In genomic region chr10:31322647-31323046, GRCh38 we compare ENCODE assay signal across 10 cellular contexts. TPM values are rescaled to one million over a fixed set of nuclear protein-coding genes. Genes with fewer than 3 reads are reported as not detected.
DNase-seq lines count a peak whose midpoint lies in the region; ATAC-seq, FAIRE-seq and TF ChIP-seq lines count a peak whose summit lies in the region.
"Had no signal": no experiment of that assay in that cellular context is flagged by ENCODE, and none has a peak within 500 bp of the region (broad histone marks: within the 10 kb centered on the region; RNA-seq: fewer than 3 reads in every experiment).

No MANE protein-coding gene starts in this region.

- peak; percentile 33 for TF ChIP-seq CTCF in CD4-positive, alpha-beta T cell (IDR thresholded peaks at IDR 0.05)
- peak; percentile 10; the same call in 1 of the 2 replicates for TF ChIP-seq CTCF in WERI-Rb-1 (IDR thresholded peaks at IDR 0.05; ENCODE audit: low read depth, low read length)

- no peak for TF ChIP-seq POLR2A in GM12892 (IDR thresholded peaks at IDR 0.05; ENCODE audit: low read depth, low read length)

- H3K36me3 ChIP-seq in WERI-Rb-1 (no peaks in the 10 kb centered on the region), mesenchymal stem cell (ENCODE audit: control insufficient read depth in 1 of 2, insufficient read depth in 2 of 2, low read depth in 1 of 2, low read length in 2 of 2) (peaks cover 0 to 5% of the 10 kb centered on the region in 2 experiments)

- no peaks in the 10 kb centered on the region for H3K9me3 Mint-ChIP-seq in CD4-positive, alpha-beta T cell

- no peak overlapping the region for H3K4ac ChIP-seq in mesenchymal stem cell (ENCODE audit: low read depth in 1 of 2, low read length in 2 of 2)

- no peak overlapping the region for H4K8ac ChIP-seq in mesenchymal stem cell (ENCODE audit: low read length)

- no peak overlapping the region for H2BK120ac ChIP-seq in mesenchymal stem cell (ENCODE audit: low read depth, low read length)

- H2BK15ac ChIP-seq in mesenchymal stem cell (ENCODE audit: low read depth, poor library complexity, severe bottlenecking), result no peak overlapping the region

- DNase-seq in CD4-positive, alpha-beta T cell, result no peak
- DNase-seq in GM12892 (ENCODE audit: insufficient read length) (no peak), WERI-Rb-1 (no peak), mesenchymal stem cell (no peak), HuH-7.5 (ENCODE audit: low spot score) (no peak), OCI-M2 (lab: John Stamatoyannopoulos, UW; ENCODE audit: unreplicated experiment) (no peak)
- no peak for DNase-seq in activated naive CD4-positive, alpha-beta T cell treated with Interleukin-2 at 50 U/mL for 16 hours
- DNase-seq: foreskin melanocyte had no signal

- peak; percentile 90 for FAIRE-seq in GM12892 (lab: Jason Lieb, UNC)
- FAIRE-seq: H1 had no signal

- H3K14ac ChIP-seq in mesenchymal stem cell (ENCODE audit: low read length in 2 of 2), result no peak overlapping the region

- H3K4me1 Mint-ChIP-seq in CD4-positive, alpha-beta T cell (ENCODE audit: low read depth), result peaks cover 68% of the 10 kb centered on the region

- H2AK5ac ChIP-seq in mesenchymal stem cell (ENCODE audit: low read length, severe bottlenecking), result no peak overlapping the region

- H3K36me3 Mint-ChIP-seq in CD4-positive, alpha-beta T cell (ENCODE audit: low read depth), result peaks cover 33% of the 10 kb centered on the region

- peak overlapping the region; percentile 88 for H3K27ac Mint-ChIP-seq in CD4-positive, alpha-beta T cell

- no peak overlapping the region for H3K23ac ChIP-seq in mesenchymal stem cell (ENCODE audit: low read length in 2 of 2)

- intact Hi-C loops in CD4-positive, alpha-beta T cell (cut with DNase I, micrococcal nuclease), result loop anchor here (1.0 to 10.0 kb wide), 9 partner anchors 30 to 618 kb away; partner anchors contain the start of gene ARHGAP12 (in 1 of the 2)

- peak overlapping the region; percentile 85 for H3K4me3 Mint-ChIP-seq in CD4-positive, alpha-beta T cell

- no peak overlapping the region for H3K18ac ChIP-seq in mesenchymal stem cell (ENCODE audit: low read depth in 1 of 2, low read length in 2 of 2)

- no peak overlapping the region for H2AFZ ChIP-seq in mesenchymal stem cell (ENCODE audit: low read depth, low read length)

- no peaks in the 10 kb centered on the region for H3K27me3 Mint-ChIP-seq in CD4-positive, alpha-beta T cell

- no peaks in the 10 kb centered on the region for H3K27me3 ChIP-seq in CD4-positive, alpha-beta T cell (ENCODE audit: control insufficient read depth, insufficient read depth, low read length)
- no peaks in the 10 kb centered on the region for H3K27me3 ChIP-seq in WERI-Rb-1 (ENCODE audit: insufficient read depth, low read depth, severe bottlenecking)
- no peaks in the 10 kb centered on the region for H3K27me3 ChIP-seq in mesenchymal stem cell (ENCODE audit: control insufficient read depth in 1 of 2, insufficient read depth in 1 of 2, low read length in 2 of 2)

- peaks cover 4% of the 10 kb centered on the region for H3K79me1 ChIP-seq in mesenchymal stem cell (replicated peaks; ENCODE audit: low read length, poor library complexity, severe bottlenecking)

- ATAC-seq in CD4-positive, alpha-beta T cell (ENCODE audit: poor library complexity), result no peak
- no peak for ATAC-seq in GM19324 (IDR thresholded peaks at IDR 0.05; ENCODE audit: low FRiP score, unreplicated experiment)

- H3K4me2 ChIP-seq in mesenchymal stem cell (ENCODE audit: low read length, poor library complexity, severe bottlenecking), result no peak overlapping the region

- H3K4me1 ChIP-seq in mesenchymal stem cell (ENCODE audit: control insufficient read depth, insufficient read depth, low read depth, low read length), result peaks cover 2% of the 10 kb centered on the region

- no peak overlapping the region for H2BK5ac ChIP-seq in mesenchymal stem cell (ENCODE audit: low read depth, low read length, poor library complexity, severe bottlenecking)

- no peak overlapping the region for H2BK12ac ChIP-seq in mesenchymal stem cell (ENCODE audit: low read length in 2 of 2)

- WGBS in mesenchymal stem cell, result 92% methylated on average over 2 of the region's 2 CpGs

- H3K27ac ChIP-seq in CD4-positive, alpha-beta T cell (ENCODE audit: low read depth, low read length), result no peak overlapping the region
- H3K27ac ChIP-seq in WERI-Rb-1, result no peak overlapping the region
- no peak overlapping the region for H3K27ac ChIP-seq in mesenchymal stem cell (ENCODE audit: low read length, poor library complexity, severe bottlenecking)

- H3K4me3 ChIP-seq in WERI-Rb-1 (ENCODE audit: low read depth, low read length) (no peak overlapping the region), mesenchymal stem cell (ENCODE audit: insufficient read depth in 1 of 2, low read depth in 1 of 2, low read length in 2 of 2) (peak overlapping the region in 1 of 2 experiments; percentile 88)

- H3K9me3 ChIP-seq in CD4-positive, alpha-beta T cell (ENCODE audit: control insufficient read depth, low read length), result no peaks in the 10 kb centered on the region
- no peaks in the 10 kb centered on the region for H3K9me3 ChIP-seq in WERI-Rb-1 (ENCODE audit: severe bottlenecking)
- H3K9me3 ChIP-seq in mesenchymal stem cell (ENCODE audit: control insufficient read depth, low read length), result no peaks in the 10 kb centered on the region

- CTCF ChIA-PET in CD4-positive, alpha-beta T cell (lab: Charles Lee), result no interaction called here

- POLR2A ChIA-PET in CD4-positive, alpha-beta T cell (lab: Charles Lee), result no interaction called here

- H3K9ac ChIP-seq in mesenchymal stem cell (ENCODE audit: low read length), result peak overlapping the region; percentile 90

- H4K91ac ChIP-seq in mesenchymal stem cell (ENCODE audit: low read length), result no peak overlapping the region

RNA-seq across cellular contexts. Expression of gene ZEB1, which starts 3.6 kb away (rescaled TPM):
- total RNA-seq in CD4-positive, alpha-beta T cell, result 100 to 1,000 TPM; 132 to 134 TPM
- 19.9 TPM for polyA plus RNA-seq in GM12892 (2012; ENCODE audit: missing spikeins)
- polyA plus RNA-seq in mesenchymal stem cell (2013, experiment 1 of 2), result 32.8 TPM
- polyA plus RNA-seq in mesenchymal stem cell (2013, experiment 2 of 2), result 34.0 TPM
